8 cellular contexts compared by ENCODE assay signal in the genomic region with DNA sequence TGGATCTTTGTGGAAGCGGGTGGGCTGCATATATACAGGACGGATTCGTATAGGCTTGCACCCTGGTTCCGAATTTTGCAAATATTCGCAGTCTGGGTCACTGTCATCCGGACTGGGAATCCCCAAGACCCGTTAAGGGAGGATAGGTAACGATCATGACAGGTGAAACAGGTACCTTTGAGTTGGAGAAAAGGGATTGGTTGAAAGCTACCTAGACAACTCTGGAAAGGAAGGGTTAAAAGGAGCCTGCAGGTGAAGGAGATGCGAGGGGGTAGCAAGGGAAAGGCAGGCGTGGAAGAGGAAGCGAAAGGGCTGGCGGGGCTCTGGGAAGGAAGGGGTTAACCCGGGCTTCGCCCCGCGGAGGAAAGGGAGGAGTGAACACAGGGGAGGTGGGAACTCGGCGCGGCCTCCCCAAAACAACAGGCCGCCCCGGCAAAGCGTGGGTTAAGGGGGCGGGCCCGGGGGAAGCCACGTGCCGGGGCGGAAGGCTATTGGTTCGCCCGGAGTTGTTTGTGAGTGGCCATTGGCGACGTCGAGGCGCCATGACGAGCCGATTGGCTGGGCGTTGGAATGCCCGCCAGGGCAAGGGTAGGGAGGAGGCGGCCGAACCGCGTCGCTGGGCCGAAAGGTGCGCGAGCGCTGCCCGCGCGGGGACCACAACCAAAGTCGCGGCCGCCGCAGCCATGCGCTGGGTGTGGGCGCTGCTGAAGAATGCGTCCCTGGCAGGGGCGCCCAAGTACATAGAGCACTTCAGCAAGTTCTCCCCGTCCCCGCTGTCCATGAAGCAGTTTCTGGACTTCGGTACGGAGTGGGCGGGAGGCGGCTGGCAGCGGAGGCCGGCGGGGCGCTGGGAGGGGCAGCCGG. TPM values are rescaled to one million over a fixed set of nuclear protein-coding genes. Genes with fewer than 3 reads are reported as not detected.
DNase-seq lines count a peak whose midpoint lies in the region; ATAC-seq, FAIRE-seq and TF ChIP-seq lines count a peak whose summit lies in the region.

A gene (plus strand): TSS at position 599 of the 864 bp plus-strand sequence. CDS start 85 bp downstream, at position 684.

- H3K4me1 ChIP-seq in adrenal gland (replicated peaks in 1 of 2) (peaks cover 10 to 11% of the 10 kb centered on the region in 2 donors), transverse colon (peaks cover 24 to 46% (median 33%) of the 10 kb centered on the region in 4 donors)

- H3K9me3 ChIP-seq in adrenal gland (replicated peaks in 1 of 3) (no peaks in the 10 kb centered on the region), transverse colon (no peaks in the 10 kb centered on the region)

- 0 to 1% (median 1%) methylated on average over 38 to 68 of the region's 68 CpGs for WGBS in adrenal gland, 4 donors
- WGBS in transverse colon (ENCODE audit: low coverage in 1 of 2), 2 donors: 0 to 1% methylated on average over 12 to 67 of the region's 68 CpGs

- H3K27me3 ChIP-seq in adrenal gland (no peaks in the 10 kb centered on the region), transverse colon (no peaks in the 10 kb centered on the region)

- TF ChIP-seq POLR2A in GM12892 (IDR thresholded peaks at IDR 0.05; ENCODE audit: low read depth, low read length): no peak
- peak; percentile 60 to 90 for TF ChIP-seq POLR2A in adrenal gland (IDR thresholded peaks at IDR 0.05)
- peak; percentile 90 for TF ChIP-seq POLR2A in transverse colon (IDR thresholded peaks at IDR 0.05)

- FAIRE-seq in GM12892 (lab: Jason Lieb, UNC): peak; percentile 94

- H3K4me3 ChIP-seq in adrenal gland: peak within 1 kb of the TSS; percentile 87 to 97 (median 91)
- H3K4me3 ChIP-seq in transverse colon: peak within 1 kb of the TSS; percentile 78 to 95 (median 84)

- intact Hi-C loops in T-helper 1 cell treated with Interleukin-12 subunit alpha and Interleukin-12 subunit beta and Interleukin-4 antibody, amounts not matched to agents 30 ng/mL and 1 ng/mL, for 36 hours (cut with micrococcal nuclease): loop anchor here (1.0 to 10.0 kb wide), 14 partner anchors 8 to 680 kb away; a partner anchor contains a TSS
- intact Hi-C loops in adrenal gland (cut with DNase I): loop anchor here in 1 of 2 donors (5.0 kb wide), 1 partner anchor 52 kb away; no protein-coding TSS in a partner anchor
- intact Hi-C loops in cardiac septum (cut with DNase I): loop anchor here (2.0 to 5.0 kb wide), 3 partner anchors 33 to 202 kb away; no protein-coding TSS in a partner anchor
- intact Hi-C loops in transverse colon (cut with DNase I; ENCODE audit: low total_unique reads): loop anchor here (10.0 kb wide), 1 partner anchor 200 kb away; no protein-coding TSS in a partner anchor

- in situ Hi-C loops in transverse colon (cut with MboI; ENCODE audit: low pct_ligation_motif_present in 1 of 4, low pct_unique_long_range_greater_than_20kb in 1 of 4, low sequenced_read_pairs in 3 of 4): loop anchor here in 1 of 4 donors (5.0 kb wide), 1 partner anchor 68 kb away; no protein-coding TSS in a partner anchor

- ATAC-seq in HG02852 (IDR thresholded peaks at IDR 0.05; ENCODE audit: unreplicated experiment): peak; percentile 90

- peak within 1 kb of the TSS; percentile 27 to 84 (median 81) for H3K27ac ChIP-seq in adrenal gland
- peak within 1 kb of the TSS; percentile 88 to 94 (median 92) for H3K27ac ChIP-seq in transverse colon

- TF ChIP-seq CTCF in adrenal gland (IDR thresholded peaks at IDR 0.05) (peak in 1 of 6 experiments; percentile 9), transverse colon (IDR thresholded peaks at IDR 0.05) (no peak)

- H3K36me3 ChIP-seq in adrenal gland (replicated peaks in 1 of 2) (peaks cover 0 to 24% of the 10 kb centered on the region in 2 donors), transverse colon (no peaks in the 10 kb centered on the region)

- no peak for TF ChIP-seq EP300 in transverse colon (IDR thresholded peaks at IDR 0.05; ENCODE audit: low read depth)

- peak; percentile 98 for DNase-seq in GM12892 (ENCODE audit: insufficient read length)
- DNase-seq in NCI-H1436 treated with DMSO at 0.1 percent for 48 hours (lab: John Stamatoyannopoulos, UW): peak; percentile 78
- DNase-seq in adrenal gland: peak; percentile 96 to 99 (median 98)
- peak; percentile 98 for DNase-seq in cardiac septum (ENCODE audit: low spot score)
- peak; percentile 96 for DNase-seq in pons (ENCODE audit: low spot score)
- DNase-seq in transverse colon: peak; percentile 97

RNA-seq across cellular contexts. Expression of the gene that starts here (rescaled TPM):
- polyA plus RNA-seq in GM12892 (2012; ENCODE audit: missing spikeins): 5.2 TPM
- total RNA-seq in T-helper 1 cell treated with Interleukin-12 subunit alpha and Interleukin-12 subunit beta and Interleukin-4 antibody, amounts not matched to agents 30 ng/mL and 1 ng/mL, for 36 hours: 17.9 and 25.6 TPM in 2 replicates
- 100 to 1,000 TPM in 7 of 8 donors, 10 to 100 TPM in 1; 98.9 to 225 (median 137) TPM for total RNA-seq in adrenal gland
- 100 to 1,000 TPM in 1 of 3 donors, 10 to 100 TPM in 2; 48.5 to 110 (median 59.7) TPM for polyA plus RNA-seq in adrenal gland
- total RNA-seq in cardiac septum: 131 TPM
- 100 to 1,000 TPM in 3 of 4 donors, 10 to 100 TPM in 1; 84.6 to 292 (median 136) TPM for total RNA-seq in transverse colon

Comparison
In these comparisons a context has a peak if more than half of its experiments do, and no peak if none do; other contexts are left out.
1. Peak in every context shown above with its lines: DNase-seq, ATAC-seq, H3K4me3 ChIP-seq and H3K27ac ChIP-seq.